In genomic region chr22:36625102-36625501, GRCh38 we compare ENCODE assay signal across 29 cellular contexts.
"Had no signal": no experiment of that assay in that cellular context is flagged by ENCODE, and none has a peak within 500 bp of the region (broad histone marks: within the 10 kb centered on the region; RNA-seq: fewer than 3 reads in every experiment).

No MANE protein-coding gene starts in this region.

- H3K9me3 Mint-ChIP-seq: dendritic cell treated with granulocyte-macrophage colony-stimulating factor and Interleukin-4, amounts not matched to agents 40 ng/mL and 50 ng/mL, for 4 days; effector memory CD8-positive, alpha-beta T cell; endodermal cell had no signal

- H3K9me3 ChIP-seq: colonic mucosa, esophagus muscularis mucosa, esophagus squamous epithelium, gastrocnemius medialis, gastroesophageal sphincter, heart left ventricle, heart right ventricle had no signal

- H3K79me2 ChIP-seq: hepatocyte had no signal

- H3K4me3 Mint-ChIP-seq: dendritic cell treated with granulocyte-macrophage colony-stimulating factor and Interleukin-4, amounts not matched to agents 40 ng/mL and 50 ng/mL, for 4 days; effector memory CD8-positive, alpha-beta T cell; endodermal cell had no signal

- H3K4me1 Mint-ChIP-seq: endodermal cell had no signal

- H3K4me3 ChIP-seq: colonic mucosa, dorsolateral prefrontal cortex, esophagus muscularis mucosa, esophagus squamous epithelium, gastrocnemius medialis, gastroesophageal sphincter, heart left ventricle, heart right ventricle, hepatocyte had no signal

- H3K27ac Mint-ChIP-seq: dendritic cell treated with granulocyte-macrophage colony-stimulating factor and Interleukin-4, amounts not matched to agents 40 ng/mL and 50 ng/mL, for 4 days; effector memory CD8-positive, alpha-beta T cell had no signal

- H3K27me3 ChIP-seq: colonic mucosa, dorsolateral prefrontal cortex had no signal

- H3K4me1 ChIP-seq: colonic mucosa, esophagus muscularis mucosa, foreskin keratinocyte, gastrocnemius medialis, gastroesophageal sphincter, heart left ventricle, heart right ventricle had no signal

- H3K27ac ChIP-seq: colonic mucosa, epithelial cell of prostate, esophagus muscularis mucosa, esophagus squamous epithelium, foreskin keratinocyte, gastrocnemius medialis, gastroesophageal sphincter, heart left ventricle, heart right ventricle, hepatocyte had no signal

- H3K4me2 ChIP-seq: hepatocyte had no signal

- H3K36me3 ChIP-seq: colonic mucosa, esophagus muscularis mucosa, esophagus squamous epithelium, gastrocnemius medialis, gastroesophageal sphincter, heart left ventricle, heart right ventricle had no signal

- FAIRE-seq: endometrium, endothelial cell of umbilical vein, frontal cortex had no signal

- H2AFZ ChIP-seq: hepatocyte had no signal

- DNase-seq: colonic mucosa; cortex of kidney; dermis blood vessel endothelial cell; dorsolateral prefrontal cortex; effector CD4-positive, alpha-beta T cell; effector CD8-positive, alpha-beta T cell; effector memory CD4-positive, alpha-beta T cell; effector memory CD8-positive, alpha-beta T cell; endodermal cell; erythroblast; esophagus squamous epithelium; foreskin fibroblast; foreskin keratinocyte; foreskin melanocyte; gastrocnemius medialis; glutamatergic neuron; head of caudate nucleus; heart left ventricle; heart right ventricle; hippocampal formation had no signal

- ATAC-seq: effector memory CD8-positive, alpha-beta T cell; esophagus mucosa; foreskin keratinocyte; gastrocnemius medialis; gastroesophageal sphincter; heart left ventricle; heart right ventricle had no signal
